In the genomic region with DNA sequence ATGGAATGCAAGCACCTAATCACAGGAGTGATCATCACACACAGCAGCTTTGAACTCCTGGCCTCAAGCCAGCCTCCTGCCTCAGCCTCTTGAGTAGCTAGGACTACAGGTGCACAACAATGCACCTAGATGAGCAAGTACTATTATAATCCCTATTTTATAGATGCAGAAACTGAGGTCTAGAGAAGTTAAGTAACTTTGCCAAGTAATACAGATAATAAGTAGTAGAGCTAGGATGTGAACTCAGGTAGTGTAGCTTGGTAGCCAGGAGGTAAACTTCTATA, we compare ENCODE assay signal across 19 cellular contexts. TPM values are rescaled to one million over a fixed set of nuclear protein-coding genes. Genes with fewer than 3 reads are reported as not detected.
A peak's percentile ranks its signal among the peaks of the same experiment; 100 is the strongest.
DNase-seq lines count a peak whose midpoint lies in the region; ATAC-seq, FAIRE-seq and TF ChIP-seq lines count a peak whose summit lies in the region.
"Had no signal": no experiment of that assay in that cellular context is flagged by ENCODE, and none has a peak within 500 bp of the region (broad histone marks: within the 10 kb centered on the region; RNA-seq: fewer than 3 reads in every experiment).

No MANE protein-coding gene starts in this region.

- H3K4me1 ChIP-seq in A549 (peaks cover 24% of the 10 kb centered on the region), body of pancreas (peaks cover 31% of the 10 kb centered on the region), right lobe of liver (peaks cover 0 to 58% (median 21%) of the 10 kb centered on the region in 4 donors)

- H3K9me3 Mint-ChIP-seq in activated CD4-positive, alpha-beta T cell treated with anti-CD3 and anti-CD28 coated beads, Interleukin-2, amount 10 ng/mL, durations not matched to agents 24 days and 14 days = peaks cover 3% of the 10 kb centered on the region

- CTCF ChIA-PET in A549 (lab: Yijun Ruan, JAX) = interaction anchor here (2.5 to 2.7 kb wide), 2 partner anchors 16 to 24 kb away, joined by 14 to 15 read pairs; no protein-coding TSS in a partner anchor

- intact Hi-C loops in activated CD4-positive, alpha-beta T cell treated with anti-CD3 and anti-CD28 coated beads, Interleukin-2, amount 10 ng/mL, durations not matched to agents 24 days and 14 days (cut with micrococcal nuclease) = no loop called here
- intact Hi-C loops in body of pancreas (cut with DNase I) = no loop called here
- intact Hi-C loops in right lobe of liver (cut with DNase I) = no loop called here

- ATAC-seq in A549 (no peak), body of pancreas (no peak), right lobe of liver (peak in 2 of 4 donors; percentile 4 to 16)

- FAIRE-seq in A549 (lab: Jason Lieb, UNC) = no peak

- peaks cover 22% of the 10 kb centered on the region for H3K4me1 Mint-ChIP-seq in activated CD4-positive, alpha-beta T cell treated with anti-CD3 and anti-CD28 coated beads, Interleukin-2, amount 10 ng/mL, durations not matched to agents 24 days and 14 days
- H3K4me1 Mint-ChIP-seq: B cell had no signal

- no peak for TF ChIP-seq RAD21 in A549 (conservative IDR thresholded peaks at IDR 0.05 in 1 of 2, IDR thresholded peaks at IDR 0.05 in 1 of 2)

- H3K9me3 ChIP-seq in A549 (no peaks in the 10 kb centered on the region), body of pancreas (no peaks in the 10 kb centered on the region), right lobe of liver (no peaks in the 10 kb centered on the region), MG63 (no peaks in the 10 kb centered on the region; the same call in 1 of the 2 replicates)

- H3K27me3 Mint-ChIP-seq in activated CD4-positive, alpha-beta T cell treated with anti-CD3 and anti-CD28 coated beads, Interleukin-2, amount 10 ng/mL, durations not matched to agents 24 days and 14 days = no peaks in the 10 kb centered on the region

- peak overlapping the region; percentile 60 for H3K4me2 ChIP-seq in A549

- TF ChIP-seq POLR2A in A549 (IDR thresholded peaks at IDR 0.05; ENCODE audit: low read length) = no peak
- TF ChIP-seq POLR2A in body of pancreas (IDR thresholded peaks at IDR 0.05) = no peak
- no peak for TF ChIP-seq POLR2A in right lobe of liver (IDR thresholded peaks at IDR 0.05)

- no peak for DNase-seq in activated CD4-positive, alpha-beta T cell treated with anti-CD3 and anti-CD28 coated beads, Interleukin-2, amount 10 ng/mL, durations not matched to agents 24 days and 14 days
- DNase-seq in activated CD4-positive, alpha-beta T cell treated with anti-CD3 and anti-CD28 coated beads for 1 hour = no peak
- DNase-seq in A549 (ENCODE audit: low read depth in 1 of 2, low spot score in 1 of 2) = no peak
- DNase-seq in body of pancreas = peak; percentile 26 to 51 (median 49)
- DNase-seq in right lobe of liver = peak in 1 of 3 donors; percentile 30
- DNase-seq in MG63 = no peak
- no peak for DNase-seq in D341Med (ENCODE audit: low spot score)
- DNase-seq in NCI-H2107 (lab: John Stamatoyannopoulos, UW) = no peak
- DNase-seq: 8988T, GOT3, KBM-7, NCI-H1105 treated with DMSO at 0.1 percent for 48 hours, NCI-H1694, NCI-H2081 treated with DMSO at 0.1 percent for 48 hours, NCI-H2227 treated with DMSO at 0.1 percent for 48 hours, NCI-H510A treated with DMSO at 0.1 percent for 48 hours, NCI-H82, SHP77 had no signal

- peaks cover 10% of the 10 kb centered on the region for H3K36me3 Mint-ChIP-seq in activated CD4-positive, alpha-beta T cell treated with anti-CD3 and anti-CD28 coated beads, Interleukin-2, amount 10 ng/mL, durations not matched to agents 24 days and 14 days (ENCODE audit: low read depth)

- peak overlapping the region; percentile 84 for H3K27ac Mint-ChIP-seq in activated CD4-positive, alpha-beta T cell treated with anti-CD3 and anti-CD28 coated beads, Interleukin-2, amount 10 ng/mL, durations not matched to agents 24 days and 14 days
- H3K27ac Mint-ChIP-seq: B cell had no signal

- no peak overlapping the region for H3K4me3 Mint-ChIP-seq in activated CD4-positive, alpha-beta T cell treated with anti-CD3 and anti-CD28 coated beads, Interleukin-2, amount 10 ng/mL, durations not matched to agents 24 days and 14 days
- H3K4me3 Mint-ChIP-seq: B cell had no signal

- POLR2A ChIA-PET in A549 (lab: Yijun Ruan, JAX) = no interaction called here

- no peak for TF ChIP-seq EP300 in A549 (IDR thresholded peaks at IDR 0.05)

- no peaks in the 10 kb centered on the region for H3K27me3 ChIP-seq in body of pancreas
- no peaks in the 10 kb centered on the region for H3K27me3 ChIP-seq in right lobe of liver
- H3K27me3 ChIP-seq in MG63 = no peaks in the 10 kb centered on the region

- H3K36me3 ChIP-seq in body of pancreas (replicated peaks in 1 of 2; ENCODE audit: insufficient read depth in 1 of 2, low read depth in 2 of 2) = no peaks in the 10 kb centered on the region
- H3K36me3 ChIP-seq in right lobe of liver = no peaks in the 10 kb centered on the region
- H3K36me3 ChIP-seq in MG63 = no peaks in the 10 kb centered on the region

- no peak for TF ChIP-seq CTCF in A549 (IDR thresholded peaks at IDR 0.05)
- no peak for TF ChIP-seq CTCF in body of pancreas (IDR thresholded peaks at IDR 0.05)
- TF ChIP-seq CTCF in right lobe of liver (IDR thresholded peaks at IDR 0.05) = no peak

- H3K4me3 ChIP-seq in A549 (no peak overlapping the region), body of pancreas (no peak overlapping the region), right lobe of liver (no peak overlapping the region), MG63 (no peak overlapping the region)

- H3K27ac ChIP-seq in A549 (peak overlapping the region; percentile 56 to 68), body of pancreas (peak overlapping the region in 1 of 4 donors; percentile 59), right lobe of liver (peak overlapping the region in 2 of 3 donors; percentile 38 to 54)

TF ChIP-seq in A549, 52 proteins besides CTCF, POLR2A, EP300 and RAD21:
- TF ChIP-seq RARB (CRISPR knock-in tag; IDR thresholded peaks at IDR 0.05) (no peak), ESRRA (IDR thresholded peaks at IDR 0.05; ENCODE audit: borderline replicate concordance, low read length) (no peak), CEBPB (IDR thresholded peaks at IDR 0.05) (no peak), HOXB13 (CRISPR knock-in tag; IDR thresholded peaks at IDR 0.05; ENCODE audit: low read depth) (no peak), MAFK (IDR thresholded peaks at IDR 0.05; ENCODE audit: partially characterized antibody) (no peak), ZSCAN20 (CRISPR knock-in tag; IDR thresholded peaks at IDR 0.05) (no peak), HEYL (CRISPR knock-in tag; IDR thresholded peaks at IDR 0.05) (no peak), GATA3 (IDR thresholded peaks at IDR 0.05; ENCODE audit: borderline replicate concordance) (no peak), EHF (CRISPR knock-in tag; IDR thresholded peaks at IDR 0.05) (no peak), NFE2L2 (conservative IDR thresholded peaks at IDR 0.05; ENCODE audit: low read length) (no peak), POLR2AphosphoS2 (conservative IDR thresholded peaks at IDR 0.05; ENCODE audit: low read length) (no peak), FOSB (CRISPR knock-in tag; IDR thresholded peaks at IDR 0.05) (no peak)
- TF ChIP-seq, protein P1, sequence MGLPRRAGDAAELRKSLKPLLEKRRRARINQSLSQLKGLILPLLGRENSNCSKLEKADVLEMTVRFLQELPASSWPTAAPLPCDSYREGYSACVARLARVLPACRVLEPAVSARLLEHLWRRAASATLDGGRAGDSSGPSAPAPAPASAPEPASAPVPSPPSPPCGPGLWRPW (IDR thresholded peaks at IDR 0.05) = no peak

RNA-seq across cellular contexts. Expression of a gene that starts 33.7 kb away (rescaled TPM):
- 23.8 and 24.2 TPM in 2 replicates for total RNA-seq in activated CD4-positive, alpha-beta T cell treated with anti-CD3 and anti-CD28 coated beads, Interleukin-2, amount 10 ng/mL, durations not matched to agents 24 days and 14 days
- polyA plus RNA-seq in A549 (2011; rRNA removed) = 80.0 and 87.9 TPM in 2 replicates
- polyA plus RNA-seq in A549 (2012; cell fraction: cytosol; rRNA removed) = 15.4 and 15.5 TPM in 2 replicates
- 3.5 and 7.5 TPM in 2 replicates for polyA plus RNA-seq in A549 (2012; cell fraction: nucleus; rRNA removed)
- 13.1 to 19.8 TPM (median 19.1 TPM) in 3 replicates for polyA plus RNA-seq in A549 (2017; fragmentation: RNase III; extraction: RNeasy Plus Mini Kit Qiagen cat#74134 plus additional on column Dnase treatment)
- 5.2 and 5.8 TPM in 2 replicates for polyA minus RNA-seq in A549 (2011; rRNA and poly(A)+ RNA removed)
- total RNA-seq in body of pancreas = 10 to 100 TPM in 1 of 2 donors, 1 to 10 TPM in 1; 8.2 to 26.2 TPM
- total RNA-seq in right lobe of liver = 10 to 100 TPM; 11.8 to 25.6 (median 20.9) TPM
- total RNA-seq in MG63 (2014; rRNA removed; shearing (Covaris generic); ENCODE audit: low replicate concordance) = 0.69 TPM in 1 of 2 replicates, not detected in the other
- total RNA-seq: B cell had no signal

Comparison
In these comparisons a context has a peak if more than half of its experiments do, and no peak if none do; other contexts are left out.
1. DNase-seq: peak in body of pancreas (4 of 4); none in activated CD4-positive, alpha-beta T cell treated with anti-CD3 and anti-CD28 coated beads, Interleukin-2, amount 10 ng/mL, durations not matched to agents 24 days and 14 days (single experiment), activated CD4-positive, alpha-beta T cell treated with anti-CD3 and anti-CD28 coated beads for 1 hour (single experiment), A549 (0 of 2), MG63 (single experiment), D341Med (single experiment) and NCI-H2107 (single experiment).